Comparison of ENCODE assay signal across 1 cellular context in the genomic region with DNA sequence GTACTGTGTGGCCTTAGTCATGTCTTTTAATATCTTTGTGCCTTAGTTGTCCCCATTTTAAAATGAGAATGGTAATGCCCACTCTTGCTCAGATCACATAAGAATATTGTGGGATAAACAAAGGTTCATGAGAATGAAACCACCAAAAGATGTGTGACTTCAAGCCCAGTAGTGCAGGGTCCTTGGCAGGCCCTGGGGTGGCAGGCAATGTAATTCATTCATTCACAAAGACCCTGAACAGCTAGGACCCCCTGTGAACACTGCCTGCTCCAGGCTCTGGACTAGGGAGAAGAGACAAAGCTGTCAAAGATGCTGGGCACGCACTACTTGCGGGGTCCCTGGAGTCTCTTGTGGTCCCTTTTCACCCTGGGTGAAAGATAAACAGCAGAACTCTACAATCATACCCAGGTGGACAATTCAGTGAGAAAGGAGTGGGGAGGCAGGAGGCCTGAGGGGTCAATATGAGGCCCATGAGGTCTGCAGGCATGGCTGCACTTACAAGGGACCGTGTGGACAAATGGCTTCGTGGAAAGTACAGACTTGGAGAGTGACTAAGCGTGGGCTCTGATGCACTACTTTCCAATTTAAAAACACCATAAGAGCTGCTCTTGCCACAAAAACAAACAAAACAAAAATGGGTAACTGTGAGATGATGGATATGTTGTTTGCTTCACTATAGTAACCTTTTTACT.
TF ChIP-seq lines count a peak whose summit lies in the region.

No MANE protein-coding gene starts in this region.

TF ChIP-seq in IMR-90, 13 proteins besides CTCF, POLR2A, EP300 and RAD21 (continued from another document):
- TF ChIP-seq, protein P1, sequence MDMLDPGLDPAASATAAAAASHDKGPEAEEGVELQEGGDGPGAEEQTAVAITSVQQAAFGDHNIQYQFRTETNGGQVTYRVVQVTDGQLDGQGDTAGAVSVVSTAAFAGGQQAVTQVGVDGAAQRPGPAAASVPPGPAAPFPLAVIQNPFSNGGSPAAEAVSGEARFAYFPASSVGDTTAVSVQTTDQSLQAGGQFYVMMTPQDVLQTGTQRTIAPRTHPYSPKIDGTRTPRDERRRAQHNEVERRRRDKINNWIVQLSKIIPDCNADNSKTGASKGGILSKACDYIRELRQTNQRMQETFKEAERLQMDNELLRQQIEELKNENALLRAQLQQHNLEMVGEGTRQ (IDR thresholded peaks at IDR 0.05; ENCODE audit: low read depth, low read length): no peak
- no peak for TF ChIP-seq SMC3 (IDR thresholded peaks at IDR 0.05; ENCODE audit: low read depth, low read length)
- TF ChIP-seq NFE2L2 (IDR thresholded peaks at IDR 0.05; ENCODE audit: low read depth, low read length): no peak
- TF ChIP-seq CHD1 (IDR thresholded peaks at IDR 0.05; ENCODE audit: low read depth, low read length): no peak
- TF ChIP-seq MAZ (IDR thresholded peaks at IDR 0.05; ENCODE audit: borderline replicate concordance, low read depth, low read length): no peak
- no peak; the same call in 1 of the 2 replicates for TF ChIP-seq CEBPB (IDR thresholded peaks at IDR 0.05; ENCODE audit: low read depth, low read length)
- no peak for TF ChIP-seq RCOR1 (IDR thresholded peaks at IDR 0.05; ENCODE audit: insufficient replicate concordance, low read length)
- no peak for TF ChIP-seq MAFK (IDR thresholded peaks at IDR 0.05; ENCODE audit: low read depth, low read length)
- no peak for TF ChIP-seq FOS (IDR thresholded peaks at IDR 0.05; ENCODE audit: low read depth, low read length)
